Comparison of ENCODE assay signal across 18 cellular contexts in genomic region chr1:42691157-42691498, GRCh38. TPM values are rescaled to one million over a fixed set of nuclear protein-coding genes. Genes with fewer than 3 reads are reported as not detected.
DNase-seq lines count a peak whose midpoint lies in the region; ATAC-seq and TF ChIP-seq lines count a peak whose summit lies in the region.
"Had no signal": no experiment of that assay in that cellular context is flagged by ENCODE, and none has a peak within 500 bp of the region (broad histone marks: within the 10 kb centered on the region; RNA-seq: fewer than 3 reads in every experiment).

No MANE protein-coding gene starts in this region.

- H3K27ac Mint-ChIP-seq in activated CD8-positive, alpha-beta T cell treated with anti-CD3 and anti-CD28 coated beads for 36 hours, result peak overlapping the region; percentile 0
- H3K27ac Mint-ChIP-seq in activated CD8-positive, alpha-beta T cell treated with anti-CD3 and anti-CD28 coated beads, Interleukin-2, amount 10 ng/mL, durations not matched to agents 7 days and 5 days, result no peak overlapping the region
- peak overlapping the region; percentile 63 to 83 (median 65) for H3K27ac Mint-ChIP-seq in IgD-negative memory B cell
- peak overlapping the region in 3 of 5 experiments; percentile 29 to 63 (median 42) for H3K27ac Mint-ChIP-seq in brain
- H3K27ac Mint-ChIP-seq in progenitor cell of endocrine pancreas, result peak overlapping the region; percentile 91
- H3K27ac Mint-ChIP-seq: dendritic cell treated with granulocyte-macrophage colony-stimulating factor and Interleukin-4, amounts not matched to agents 40 ng/mL and 50 ng/mL, for 4 days had no signal

- no peak overlapping the region for H3K4me3 Mint-ChIP-seq in activated CD8-positive, alpha-beta T cell treated with anti-CD3 and anti-CD28 coated beads for 36 hours
- no peak overlapping the region for H3K4me3 Mint-ChIP-seq in activated CD8-positive, alpha-beta T cell treated with anti-CD3 and anti-CD28 coated beads, Interleukin-2, amount 10 ng/mL, durations not matched to agents 7 days and 5 days
- H3K4me3 Mint-ChIP-seq in IgD-negative memory B cell (peak overlapping the region in 2 of 4 donors; percentile 25 to 72), brain (peak overlapping the region in 3 of 5 experiments; percentile 11 to 41 (median 31)), progenitor cell of endocrine pancreas (ENCODE audit: low read depth) (no peak overlapping the region)
- H3K4me3 Mint-ChIP-seq: dendritic cell treated with granulocyte-macrophage colony-stimulating factor and Interleukin-4, amounts not matched to agents 40 ng/mL and 50 ng/mL, for 4 days had no signal

- CTCF ChIA-PET in activated CD8-positive, alpha-beta T cell treated with anti-CD3 and anti-CD28 coated beads for 36 hours (lab: Charles Lee), result interaction anchor here (1.2 to 3.3 kb wide), 6 partner anchors 9 to 383 kb away, joined by 3 to 17 read pairs (median 4); partner anchors contain the start of gene YBX1
- CTCF ChIA-PET in activated CD8-positive, alpha-beta T cell treated with anti-CD3 and anti-CD28 coated beads, Interleukin-2, amount 10 ng/mL, durations not matched to agents 7 days and 5 days (lab: Charles Lee), result interaction anchor here (0.7 to 2.0 kb wide), 14 partner anchors 7 to 376 kb away, joined by 3 to 6 read pairs (median 4); partner anchors contain the start of genes C1orf50, PPIH and ZNF691

- intact Hi-C loops in activated CD8-positive, alpha-beta T cell treated with anti-CD3 and anti-CD28 coated beads for 36 hours (cut with micrococcal nuclease), result no loop called here

- no peak for TF ChIP-seq CTCF in activated CD8-positive, alpha-beta T cell treated with anti-CD3 and anti-CD28 coated beads for 36 hours (IDR thresholded peaks at IDR 0.05)
- TF ChIP-seq CTCF in brain (conservative IDR thresholded peaks at IDR 0.05) (no peak), progenitor cell of endocrine pancreas (IDR thresholded peaks at IDR 0.05; ENCODE audit: unreplicated experiment) (no peak)

- no peaks in the 10 kb centered on the region for H3K27me3 Mint-ChIP-seq in activated CD8-positive, alpha-beta T cell treated with anti-CD3 and anti-CD28 coated beads for 36 hours
- H3K27me3 Mint-ChIP-seq in activated CD8-positive, alpha-beta T cell treated with anti-CD3 and anti-CD28 coated beads, Interleukin-2, amount 10 ng/mL, durations not matched to agents 7 days and 5 days (ENCODE audit: low read depth), result no peaks in the 10 kb centered on the region
- H3K27me3 Mint-ChIP-seq in IgD-negative memory B cell (no peaks in the 10 kb centered on the region), brain (no peaks in the 10 kb centered on the region), progenitor cell of endocrine pancreas (no peaks in the 10 kb centered on the region)
- H3K27me3 Mint-ChIP-seq: dendritic cell treated with granulocyte-macrophage colony-stimulating factor and Interleukin-4, amounts not matched to agents 40 ng/mL and 50 ng/mL, for 4 days had no signal

- peaks cover 88% of the 10 kb centered on the region for H3K4me1 Mint-ChIP-seq in activated CD8-positive, alpha-beta T cell treated with anti-CD3 and anti-CD28 coated beads for 36 hours (ENCODE audit: low read depth)
- H3K4me1 Mint-ChIP-seq in activated CD8-positive, alpha-beta T cell treated with anti-CD3 and anti-CD28 coated beads, Interleukin-2, amount 10 ng/mL, durations not matched to agents 7 days and 5 days (ENCODE audit: low read depth), result peaks cover 67% of the 10 kb centered on the region
- peaks cover 61 to 73% (median 63%) of the 10 kb centered on the region in 3 donors for H3K4me1 Mint-ChIP-seq in IgD-negative memory B cell
- peaks cover 80% of the 10 kb centered on the region for H3K4me1 Mint-ChIP-seq in brain
- peaks cover 77% of the 10 kb centered on the region for H3K4me1 Mint-ChIP-seq in progenitor cell of endocrine pancreas (ENCODE audit: low read depth)

- H3K36me3 Mint-ChIP-seq in activated CD8-positive, alpha-beta T cell treated with anti-CD3 and anti-CD28 coated beads for 36 hours (ENCODE audit: low read depth), result peaks cover 72% of the 10 kb centered on the region
- H3K36me3 Mint-ChIP-seq in activated CD8-positive, alpha-beta T cell treated with anti-CD3 and anti-CD28 coated beads, Interleukin-2, amount 10 ng/mL, durations not matched to agents 7 days and 5 days (ENCODE audit: low read depth), result peaks cover 66% of the 10 kb centered on the region
- H3K36me3 Mint-ChIP-seq in IgD-negative memory B cell (no peaks in the 10 kb centered on the region), brain (peaks cover 59% of the 10 kb centered on the region), progenitor cell of endocrine pancreas (ENCODE audit: insufficient read depth) (peaks cover 22% of the 10 kb centered on the region)

- no peak for DNase-seq in activated CD8-positive, alpha-beta T cell treated with anti-CD3 and anti-CD28 coated beads for 36 hours
- no peak for DNase-seq in activated CD8-positive, alpha-beta T cell treated with anti-CD3 and anti-CD28 coated beads, Interleukin-2, amount 10 ng/mL, durations not matched to agents 7 days and 5 days
- DNase-seq in progenitor cell of endocrine pancreas (ENCODE audit: low spot score, unreplicated experiment), result no peak
- no peak for DNase-seq in NCI-H748 (lab: John Stamatoyannopoulos, UW; ENCODE audit: unreplicated experiment)
- DNase-seq: erythroblast; NCI-H2081 treated with DMSO at 0.1 percent for 48 hours; NCI-H526; posterior cingulate gyrus; spleen; stimulated activated naive CD4-positive, alpha-beta T cell treated with Interleukin-2 at 50 U/mL for 16 hours had no signal

- POLR2A ChIA-PET in activated CD8-positive, alpha-beta T cell treated with anti-CD3 and anti-CD28 coated beads for 36 hours (lab: Charles Lee), result interaction anchor here (0.6 to 5.3 kb wide), 6 partner anchors 8 to 27 kb away, joined by 3 to 54 read pairs (median 5); partner anchors contain the start of gene YBX1
- POLR2A ChIA-PET in activated CD8-positive, alpha-beta T cell treated with anti-CD3 and anti-CD28 coated beads, Interleukin-2, amount 10 ng/mL, durations not matched to agents 7 days and 5 days (lab: Charles Lee), result interaction anchor here (0.6 to 2.3 kb wide), 3 partner anchors 9 to 367 kb away, joined by 3 to 16 read pairs (median 3); partner anchors contain the start of gene YBX1

- ATAC-seq in activated CD8-positive, alpha-beta T cell treated with anti-CD3 and anti-CD28 coated beads for 36 hours, result no peak
- no peak for ATAC-seq in activated CD8-positive, alpha-beta T cell treated with anti-CD3 and anti-CD28 coated beads, Interleukin-2, amount 10 ng/mL, durations not matched to agents 7 days and 5 days
- ATAC-seq in GM19463 (IDR thresholded peaks at IDR 0.05; ENCODE audit: unreplicated experiment) (no peak), GM19328 (IDR thresholded peaks at IDR 0.05; ENCODE audit: unreplicated experiment) (no peak)
- ATAC-seq: A549, gastroesophageal sphincter had no signal

- H3K9me3 Mint-ChIP-seq in activated CD8-positive, alpha-beta T cell treated with anti-CD3 and anti-CD28 coated beads for 36 hours, result no peaks in the 10 kb centered on the region
- H3K9me3 Mint-ChIP-seq in activated CD8-positive, alpha-beta T cell treated with anti-CD3 and anti-CD28 coated beads, Interleukin-2, amount 10 ng/mL, durations not matched to agents 7 days and 5 days (ENCODE audit: insufficient read depth), result no peaks in the 10 kb centered on the region
- H3K9me3 Mint-ChIP-seq in IgD-negative memory B cell (no peaks in the 10 kb centered on the region), brain (no peaks in the 10 kb centered on the region), progenitor cell of endocrine pancreas (ENCODE audit: low read depth) (no peaks in the 10 kb centered on the region)
- H3K9me3 Mint-ChIP-seq: dendritic cell treated with granulocyte-macrophage colony-stimulating factor and Interleukin-4, amounts not matched to agents 40 ng/mL and 50 ng/mL, for 4 days had no signal

RNA-seq across cellular contexts. Expression of gene YBX1, which starts 8.9 kb away (rescaled TPM):
- 1,000 to 10,000 TPM; 1,417 to 1,447 TPM for total RNA-seq in activated CD8-positive, alpha-beta T cell treated with anti-CD3 and anti-CD28 coated beads for 36 hours
- total RNA-seq in activated CD8-positive, alpha-beta T cell treated with anti-CD3 and anti-CD28 coated beads, Interleukin-2, amount 10 ng/mL, durations not matched to agents 7 days and 5 days, result 100 to 1,000 TPM; 733 to 791 TPM
- 116 TPM for polyA plus RNA-seq in IgD-negative memory B cell
- polyA plus RNA-seq in brain (ENCODE audit: insufficient read depth, low read depth, low replicate concordance), result 973 TPM
- total RNA-seq in progenitor cell of endocrine pancreas, result 578 and 588 TPM in 2 replicates

RNA-seq across cellular contexts. Expression of gene PPIH, which starts 32.9 kb away (rescaled TPM):
- total RNA-seq in activated CD8-positive, alpha-beta T cell treated with anti-CD3 and anti-CD28 coated beads for 36 hours, result 100 to 1,000 TPM; 105 TPM
- 100 to 1,000 TPM; 112 to 121 TPM for total RNA-seq in activated CD8-positive, alpha-beta T cell treated with anti-CD3 and anti-CD28 coated beads, Interleukin-2, amount 10 ng/mL, durations not matched to agents 7 days and 5 days
- polyA plus RNA-seq in IgD-negative memory B cell, result 64.6 TPM
- 51.4 TPM for polyA plus RNA-seq in brain (ENCODE audit: insufficient read depth, low read depth, low replicate concordance)
- total RNA-seq in progenitor cell of endocrine pancreas, result 53.4 and 55.7 TPM in 2 replicates

RNA-seq across cellular contexts. Expression of gene CLDN19, which starts 48.9 kb away (rescaled TPM):
- not detected for total RNA-seq in activated CD8-positive, alpha-beta T cell treated with anti-CD3 and anti-CD28 coated beads for 36 hours
- total RNA-seq in activated CD8-positive, alpha-beta T cell treated with anti-CD3 and anti-CD28 coated beads, Interleukin-2, amount 10 ng/mL, durations not matched to agents 7 days and 5 days, result not detected
- polyA plus RNA-seq in IgD-negative memory B cell, result not detected
- polyA plus RNA-seq in brain (ENCODE audit: insufficient read depth, low read depth, low replicate concordance), result not detected
- 7.8 and 8.2 TPM in 2 replicates for total RNA-seq in progenitor cell of endocrine pancreas
- total RNA-seq: myocyte had no signal

Comparison
In these comparisons a context has a peak if more than half of its experiments do, and no peak if none do; other contexts are left out.
1. H3K4me3 Mint-ChIP-seq: peak in brain (3 of 5); none in activated CD8-positive, alpha-beta T cell treated with anti-CD3 and anti-CD28 coated beads for 36 hours (single experiment), activated CD8-positive, alpha-beta T cell treated with anti-CD3 and anti-CD28 coated beads, Interleukin-2, amount 10 ng/mL, durations not matched to agents 7 days and 5 days (single experiment) and progenitor cell of endocrine pancreas (single experiment).